32 cellular contexts compared by ENCODE assay signal in the genomic region with DNA sequence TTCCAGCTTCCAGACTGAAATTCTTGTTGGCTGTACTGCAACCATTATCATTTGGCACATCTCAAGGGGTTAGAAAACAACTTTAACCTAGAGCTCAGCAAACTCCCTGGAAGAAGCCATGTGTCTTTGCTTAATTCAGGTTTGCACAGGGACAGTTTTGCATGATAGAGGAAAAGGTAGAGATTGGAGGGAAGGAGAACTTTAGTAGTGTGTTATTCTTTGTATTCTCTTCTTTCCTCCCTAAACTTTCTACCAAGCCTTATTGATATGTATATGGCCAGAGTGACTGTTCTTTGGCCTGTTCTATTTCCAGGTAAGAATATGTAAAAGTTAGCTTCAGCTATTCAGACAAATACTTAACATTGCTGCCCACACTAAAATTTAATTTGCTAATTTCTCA. TPM values are rescaled to one million over a fixed set of nuclear protein-coding genes. Genes with fewer than 3 reads are reported as not detected.
"Had no signal": no experiment of that assay in that cellular context is flagged by ENCODE, and none has a peak within 500 bp of the region (broad histone marks: within the 10 kb centered on the region; RNA-seq: fewer than 3 reads in every experiment).

No MANE protein-coding gene starts in this region.

- H3K27me3 Mint-ChIP-seq: activated CD4-positive, alpha-beta T cell treated with anti-CD3 and anti-CD28 coated beads, Interleukin-2, amount 10 ng/mL, durations not matched to agents 7 days and 5 days; activated naive CD4-positive, alpha-beta T cell treated with anti-CD3 and anti-CD28 coated beads, Interleukin-2, amount 50 U/mL, for 24 hours; activated T-cell treated with anti-CD3 and anti-CD28 coated beads, Interleukin-2, amount 50 U/mL, for 24 hours; central memory CD8-positive, alpha-beta T cell had no signal

- H3K27ac Mint-ChIP-seq: activated CD4-positive, alpha-beta T cell treated with anti-CD3 and anti-CD28 coated beads for 36 hours; activated CD4-positive, alpha-beta T cell treated with anti-CD3 and anti-CD28 coated beads, Interleukin-2, amount 10 ng/mL, durations not matched to agents 7 days and 5 days; activated CD8-positive, alpha-beta T cell treated with anti-CD3 and anti-CD28 coated beads, Interleukin-2, amount 10 ng/mL, durations not matched to agents 7 days and 5 days; activated naive CD4-positive, alpha-beta T cell treated with anti-CD3 and anti-CD28 coated beads, Interleukin-2, amount 50 U/mL, for 24 hours; activated naive CD8-positive, alpha-beta T cell treated with anti-CD3 and anti-CD28 coated beads, Interleukin-2, amount 10 ng/mL, durations not matched to agents 7 days and 5 days; activated T-cell treated with anti-CD3 and anti-CD28 coated beads, Interleukin-2, amount 50 U/mL, for 24 hours; activated T-helper 2 cell treated with anti-CD3 and anti-CD28 coated beads, Interferon-gamma antibody, Interleukin-2, Interleukin-4, amounts not matched to agents 10 μg/mL and 5 μg/mL and 100 μg/mL, durations not matched to agents 14 hours and 24 hours and 36 hours; T-helper 1 cell treated with Interleukin-12 subunit alpha and Interleukin-12 subunit beta and Interleukin-4 antibody, amounts not matched to agents 30 μg/mL and 1 μg/mL, for 36 hours; T-helper 2 cell treated with Interferon-gamma antibody and Interleukin-4, amounts not matched to agents 5 μg/mL and 100 μg/mL, for 36 hours had no signal

- ATAC-seq: activated CD4-positive, alpha-beta T cell treated with anti-CD3 and anti-CD28 coated beads for 36 hours; activated CD4-positive, CD25-positive, alpha-beta regulatory T cell treated with anti-CD3 and anti-CD28 coated beads, Interleukin-2, amount 50 U/mL, for 24 hours; activated CD8-positive, alpha-beta T cell treated with anti-CD3 and anti-CD28 coated beads, Interleukin-2, amount 10 ng/mL, durations not matched to agents 7 days and 5 days; PC-3 had no signal

- H3K4me1 ChIP-seq: ascending aorta, Peyer's patch, SJSA1 had no signal

- H3K27me3 ChIP-seq: ascending aorta, cardiac muscle cell, Peyer's patch, SJSA1 had no signal

- H3K9ac ChIP-seq: SK-N-SH had no signal

- H3K36me3 Mint-ChIP-seq: activated naive CD4-positive, alpha-beta T cell treated with anti-CD3 and anti-CD28 coated beads, Interleukin-2, amount 50 U/mL, for 24 hours; activated naive CD8-positive, alpha-beta T cell treated with anti-CD3 and anti-CD28 coated beads, Interleukin-2, amount 10 ng/mL, durations not matched to agents 7 days and 5 days had no signal

- H3K4me3 Mint-ChIP-seq: activated CD4-positive, alpha-beta T cell treated with anti-CD3 and anti-CD28 coated beads for 36 hours; activated CD4-positive, alpha-beta T cell treated with anti-CD3 and anti-CD28 coated beads, Interleukin-2, amount 10 ng/mL, durations not matched to agents 7 days and 5 days; activated CD8-positive, alpha-beta T cell treated with anti-CD3 and anti-CD28 coated beads, Interleukin-2, amount 10 ng/mL, durations not matched to agents 7 days and 5 days; activated naive CD4-positive, alpha-beta T cell treated with anti-CD3 and anti-CD28 coated beads, Interleukin-2, amount 50 U/mL, for 24 hours; activated naive CD8-positive, alpha-beta T cell treated with anti-CD3 and anti-CD28 coated beads, Interleukin-2, amount 10 ng/mL, durations not matched to agents 7 days and 5 days; activated T-cell treated with anti-CD3 and anti-CD28 coated beads, Interleukin-2, amount 50 U/mL, for 24 hours; central memory CD8-positive, alpha-beta T cell; T-helper 1 cell treated with Interleukin-12 subunit alpha and Interleukin-12 subunit beta and Interleukin-4 antibody, amounts not matched to agents 30 μg/mL and 1 μg/mL, for 36 hours; T-helper 2 cell treated with Interferon-gamma antibody and Interleukin-4, amounts not matched to agents 5 μg/mL and 100 μg/mL, for 36 hours had no signal

- H3K4me3 ChIP-seq: ascending aorta, cardiac muscle cell, Peyer's patch, SJSA1 had no signal

- H3K9me2 ChIP-seq: SK-N-SH had no signal

- H3K4me2 ChIP-seq: SK-N-SH had no signal

- H3K27ac ChIP-seq: ascending aorta, cardiac muscle cell, Peyer's patch, SJSA1 had no signal

- H3K36me3 ChIP-seq: cardiac muscle cell, Peyer's patch, SJSA1 had no signal

- H3K9me3 Mint-ChIP-seq: activated CD4-positive, alpha-beta T cell treated with anti-CD3 and anti-CD28 coated beads, Interleukin-2, amount 10 ng/mL, durations not matched to agents 7 days and 5 days; activated naive CD4-positive, alpha-beta T cell treated with anti-CD3 and anti-CD28 coated beads, Interleukin-2, amount 50 U/mL, for 24 hours; activated naive CD8-positive, alpha-beta T cell treated with anti-CD3 and anti-CD28 coated beads, Interleukin-2, amount 10 ng/mL, durations not matched to agents 7 days and 5 days; activated T-cell treated with anti-CD3 and anti-CD28 coated beads, Interleukin-2, amount 50 U/mL, for 24 hours; activated T-helper 2 cell treated with anti-CD3 and anti-CD28 coated beads, Interferon-gamma antibody, Interleukin-2, Interleukin-4, amounts not matched to agents 10 μg/mL and 5 μg/mL and 100 μg/mL, durations not matched to agents 14 hours and 24 hours and 36 hours; central memory CD8-positive, alpha-beta T cell; T-helper 1 cell treated with Interleukin-12 subunit alpha and Interleukin-12 subunit beta and Interleukin-4 antibody, amounts not matched to agents 30 μg/mL and 1 μg/mL, for 36 hours; T-helper 2 cell treated with Interferon-gamma antibody and Interleukin-4, amounts not matched to agents 5 μg/mL and 100 μg/mL, for 36 hours had no signal

- H3K4me1 Mint-ChIP-seq: activated CD4-positive, alpha-beta T cell treated with anti-CD3 and anti-CD28 coated beads for 36 hours; activated CD4-positive, alpha-beta T cell treated with anti-CD3 and anti-CD28 coated beads, Interleukin-2, amount 10 ng/mL, durations not matched to agents 7 days and 5 days; activated naive CD4-positive, alpha-beta T cell treated with anti-CD3 and anti-CD28 coated beads, Interleukin-2, amount 50 U/mL, for 24 hours; activated naive CD8-positive, alpha-beta T cell treated with anti-CD3 and anti-CD28 coated beads, Interleukin-2, amount 10 ng/mL, durations not matched to agents 7 days and 5 days; central memory CD8-positive, alpha-beta T cell had no signal

- H3K9me3 ChIP-seq: ascending aorta, Peyer's patch, SJSA1, SK-N-SH had no signal

- DNase-seq: activated CD4-positive, alpha-beta T cell treated with anti-CD3 and anti-CD28 coated beads for 36 hours; activated CD4-positive, alpha-beta T cell treated with anti-CD3 and anti-CD28 coated beads, Interleukin-2, amount 10 ng/mL, durations not matched to agents 7 days and 5 days; activated CD4-positive, alpha-beta T cell treated with anti-CD3 and anti-CD28 coated beads, Interleukin-2, amount 50 U/mL, for 48 hours; activated CD8-positive, alpha-beta T cell treated with anti-CD3 and anti-CD28 coated beads, Interleukin-2, amount 10 ng/mL, durations not matched to agents 7 days and 5 days; activated gamma-delta T cell; activated naive CD4-positive, alpha-beta T cell treated with Interleukin-2 at 50 U/mL for 16 hours; activated naive CD8-positive, alpha-beta T cell treated with anti-CD3 and anti-CD28 coated beads, Interleukin-2, amount 10 ng/mL, durations not matched to agents 7 days and 5 days; activated T-cell treated with anti-CD3 and anti-CD28 coated beads, Interleukin-2, amount 50 U/mL, for 24 hours; amygdala; Karpas-422; NCI-H1105; NCI-H1436; NCI-H1694; NCI-H1930; NCI-H2081 treated with DMSO at 0.1 percent for 48 hours; NCI-H226; NCI-H446 treated with DMSO at 0.1 percent for 48 hours; NCI-H524 treated with DMSO at 0.1 percent for 48 hours; PC-3; Peyer's patch; RPMI8226; SHP77 treated with DMSO at 0.1 percent for 48 hours; SK-N-SH had no signal

RNA-seq across cellular contexts. Expression of a gene that starts 53.1 kb away (rescaled TPM):
- total RNA-seq: activated CD4-positive, alpha-beta T cell treated with anti-CD3 and anti-CD28 coated beads, Interleukin-2, amount 10 ng/mL, durations not matched to agents 7 days and 5 days; activated CD8-positive, alpha-beta T cell treated with anti-CD3 and anti-CD28 coated beads, Interleukin-2, amount 10 ng/mL, durations not matched to agents 7 days and 5 days had no signal
